8 cellular contexts compared by ENCODE assay signal in genomic region chr2:54673501-54673998, GRCh38. TPM values are rescaled to one million over a fixed set of nuclear protein-coding genes. Genes with fewer than 3 reads are reported as not detected.
DNase-seq lines count a peak whose midpoint lies in the region; ATAC-seq and TF ChIP-seq lines count a peak whose summit lies in the region.

No MANE protein-coding gene starts in this region.

- no CpG with 5 or more reads among the region's 16 CpGs for WGBS in trophoblast cell (ENCODE audit: extremely low coverage, insufficient coverage, insufficient read length)

- peak overlapping the region; percentile 81 for H4K8ac ChIP-seq in trophoblast cell (ENCODE audit: low read depth, low read length)

- H2BK5ac ChIP-seq in trophoblast cell (ENCODE audit: low read depth, low read length, poor library complexity), result peak overlapping the region; percentile 88

- H2BK120ac ChIP-seq in trophoblast cell (ENCODE audit: insufficient read depth, low read length, poor library complexity), result peak overlapping the region; percentile 79

- ATAC-seq in GM18502 (IDR thresholded peaks at IDR 0.05; ENCODE audit: poor library complexity, unreplicated experiment) (peak; percentile 63), HG02943 (IDR thresholded peaks at IDR 0.05; ENCODE audit: low read depth, unreplicated experiment) (peak; percentile 49)

- peaks cover 12 to 27% of the 10 kb centered on the region in 2 experiments for H3K4me1 ChIP-seq in trophoblast cell (ENCODE audit: control insufficient read depth in 1 of 2, insufficient read depth in 2 of 2, low read length in 2 of 2)

- no peaks in the 10 kb centered on the region for H3K27me3 ChIP-seq in trophoblast cell (ENCODE audit: insufficient read depth, low read length)

- peaks cover 3% of the 10 kb centered on the region for H3K79me2 ChIP-seq in trophoblast cell (ENCODE audit: control insufficient read depth, insufficient read depth, low read length, poor library complexity)

- no peak for TF ChIP-seq CTCF in fibroblast of mammary gland (conservative IDR thresholded peaks at IDR 0.05; ENCODE audit: control insufficient read depth, insufficient read depth, low read depth, low read length)

- DNase-seq in activated CD4-positive, CD25-positive, alpha-beta regulatory T cell treated with anti-CD3 and anti-CD28 coated beads, Interleukin-2, amount 50 U/mL, for 72 hours, result peak; percentile 47
- DNase-seq in fibroblast of mammary gland (ENCODE audit: low read depth) (peak; percentile 72), trophoblast cell (peak; percentile 63 to 79), GM19238 (ENCODE audit: insufficient read length, low spot score) (no peak), 8988T (no peak), NCI-H1436 (lab: John Stamatoyannopoulos, UW) (no peak)

- H3K4me2 ChIP-seq in trophoblast cell (ENCODE audit: low read length), result peak overlapping the region; percentile 32

- H3K36me3 ChIP-seq in trophoblast cell (ENCODE audit: control insufficient read depth in 1 of 2, insufficient read depth in 2 of 2, low read length in 2 of 2), result peaks cover 3 to 13% of the 10 kb centered on the region in 2 experiments

- H3K18ac ChIP-seq in trophoblast cell (ENCODE audit: low read length), result peak overlapping the region; percentile 86

- peak overlapping the region; percentile 95 for H4K91ac ChIP-seq in trophoblast cell (ENCODE audit: low read depth, low read length)

- H3K23ac ChIP-seq in trophoblast cell (ENCODE audit: low read length), result no peak overlapping the region

- H3K9me3 ChIP-seq in trophoblast cell (ENCODE audit: insufficient read depth, low read depth, low read length), result peaks cover 1% of the 10 kb centered on the region

- H3K79me1 ChIP-seq in trophoblast cell (ENCODE audit: low read length), result peaks cover 8% of the 10 kb centered on the region

- H4K12ac ChIP-seq in trophoblast cell (ENCODE audit: low read depth, low read length), result no peak overlapping the region

- H2AK5ac ChIP-seq in trophoblast cell (ENCODE audit: low read length), result peak overlapping the region; percentile 81

- H3K27ac ChIP-seq in trophoblast cell (ENCODE audit: low read depth, low read length), result peak overlapping the region; percentile 94

- no peak overlapping the region for H3K4me3 ChIP-seq in fibroblast of mammary gland (ENCODE audit: control insufficient read depth, low read depth, low read length)
- no peak overlapping the region for H3K4me3 ChIP-seq in trophoblast cell (ENCODE audit: low read depth, low read length)

- H2AFZ ChIP-seq in trophoblast cell (ENCODE audit: insufficient read depth, low read length, poor library complexity), result peak overlapping the region; percentile 15

- peak overlapping the region; percentile 91 for H2BK12ac ChIP-seq in trophoblast cell (ENCODE audit: low read length)

- H3K4ac ChIP-seq in trophoblast cell (ENCODE audit: low read depth, low read length), result peak overlapping the region; percentile 57

- H3K9ac ChIP-seq in trophoblast cell (ENCODE audit: low read length), result no peak overlapping the region

- peak overlapping the region; percentile 90 for H3K14ac ChIP-seq in trophoblast cell (ENCODE audit: low read length)

RNA-seq across cellular contexts. Expression of gene EML6, which starts 49.9 kb away (rescaled TPM):
- 0.32 and 0.45 TPM in 2 replicates for polyA plus RNA-seq in trophoblast cell (2013)

Comparison
In these comparisons a context has a peak if more than half of its experiments do, and no peak if none do; other contexts are left out.
1. DNase-seq: peak in activated CD4-positive, CD25-positive, alpha-beta regulatory T cell treated with anti-CD3 and anti-CD28 coated beads, Interleukin-2, amount 50 U/mL, for 72 hours (single experiment), fibroblast of mammary gland (single experiment) and trophoblast cell (2 of 2); none in GM19238 (single experiment), 8988T (single experiment) and NCI-H1436 (single experiment).